In genomic region chr9:112086627-112087026, GRCh38 we compare ENCODE assay signal across 9 cellular contexts.
DNase-seq lines count a peak whose midpoint lies in the region; ATAC-seq and TF ChIP-seq lines count a peak whose summit lies in the region.
"Had no signal": no experiment of that assay in that cellular context is flagged by ENCODE, and none has a peak within 500 bp of the region (broad histone marks: within the 10 kb centered on the region; RNA-seq: fewer than 3 reads in every experiment).

No MANE protein-coding gene starts in this region.

- no peak for TF ChIP-seq POLR2A in upper lobe of left lung (IDR thresholded peaks at IDR 0.05)

- H3K36me3 ChIP-seq in right atrium auricular region (no peaks in the 10 kb centered on the region), Panc1 (ENCODE audit: control insufficient read depth, insufficient read depth, low read length) (no peaks in the 10 kb centered on the region), upper lobe of left lung (no peaks in the 10 kb centered on the region)

- CTCF ChIA-PET in Panc1 (lab: Charles Lee), result interaction anchor here (0.6 to 1.7 kb wide), 3 partner anchors 64 to 274 kb away, joined by 3 to 6 read pairs (median 5); no protein-coding TSS in a partner anchor

- POLR2A ChIA-PET in Panc1 (lab: Charles Lee), result no interaction called here

- peak; percentile 24 to 64 for TF ChIP-seq CTCF in right atrium auricular region (IDR thresholded peaks at IDR 0.05)
- peak; percentile 48; the same call in 1 of the 2 replicates for TF ChIP-seq CTCF in Panc1 (IDR thresholded peaks at IDR 0.05)
- peak in 4 of 6 experiments; percentile 15 to 40 (median 19) for TF ChIP-seq CTCF in upper lobe of left lung (IDR thresholded peaks at IDR 0.05)

- no peak for TF ChIP-seq EP300 in upper lobe of left lung (IDR thresholded peaks at IDR 0.05)

- intact Hi-C loops in left ventricle myocardium superior (cut with micrococcal nuclease) (no loop called here), Panc1 (cut with micrococcal nuclease; ENCODE audit: unreplicated experiment) (no loop called here)

- no TSS peak for BruUV-seq in Panc1 (replicated peaks; lab: Mats Ljungman, UMichigan)

- H3K9me3 ChIP-seq in right atrium auricular region (no peaks in the 10 kb centered on the region), Panc1 (ENCODE audit: control insufficient read depth, insufficient read depth, low read depth, low read length) (no peaks in the 10 kb centered on the region), upper lobe of left lung (no peaks in the 10 kb centered on the region)

- no peak for DNase-seq in right atrium auricular region (ENCODE audit: low spot score)
- no peak for DNase-seq in left ventricle myocardium superior
- DNase-seq in Panc1 (ENCODE audit: low read depth, low spot score), result no peak
- peak; percentile 64 for DNase-seq in fibroblast of peridontal ligament (ENCODE audit: extremely low read depth)
- no peak for DNase-seq in upper lobe of left lung
- DNase-seq in NCI-H146 (lab: John Stamatoyannopoulos, UW), result no peak
- DNase-seq: activated naive CD8-positive, alpha-beta T cell treated with anti-CD3 and anti-CD28 coated beads, Interleukin-2, amount 10 ng/mL, durations not matched to agents 7 days and 5 days had no signal

- H3K27me3 ChIP-seq in right atrium auricular region (no peaks in the 10 kb centered on the region), Panc1 (ENCODE audit: control insufficient read depth, insufficient read depth, low read length) (no peaks in the 10 kb centered on the region), upper lobe of left lung (no peaks in the 10 kb centered on the region)

- no peak overlapping the region for H3K4me3 ChIP-seq in right atrium auricular region
- H3K4me3 ChIP-seq in Panc1 (ENCODE audit: low read depth in 2 of 2, low read length in 2 of 2), result no peak overlapping the region
- no peak overlapping the region for H3K4me3 ChIP-seq in upper lobe of left lung

- H3K4me1 ChIP-seq in right atrium auricular region, result no peaks in the 10 kb centered on the region
- H3K4me1 ChIP-seq in Panc1 (ENCODE audit: control insufficient read depth, insufficient read depth, low read length), result no peaks in the 10 kb centered on the region; the same call in 1 of the 2 replicates
- H3K4me1 ChIP-seq in upper lobe of left lung, result no peaks in the 10 kb centered on the region

- ATAC-seq in left ventricle myocardium superior, result no peak
- peak; percentile 42; the same call in 1 of the 2 replicates for ATAC-seq in Panc1
- no peak for ATAC-seq in upper lobe of left lung (ENCODE audit: low FRiP score in 2 of 2)
- no peak for ATAC-seq in GM18511 (IDR thresholded peaks at IDR 0.05; ENCODE audit: unreplicated experiment)
- no peak for ATAC-seq in HG02763 (IDR thresholded peaks at IDR 0.05; ENCODE audit: unreplicated experiment)

- in situ Hi-C loops in Panc1 (cut with HindIII; ENCODE audit: low pct_unique_long_range_greater_than_20kb, low sequenced_read_pairs), result no loop called here

- H3K27ac ChIP-seq in right atrium auricular region (no peak overlapping the region), Panc1 (ENCODE audit: low read length) (no peak overlapping the region), upper lobe of left lung (no peak overlapping the region)

- 79 to 84% methylated on average over 2 of the region's 2 CpGs for WGBS in upper lobe of left lung, 2 donors
